ENCODE assay signal across 9 cellular contexts in the genomic region with DNA sequence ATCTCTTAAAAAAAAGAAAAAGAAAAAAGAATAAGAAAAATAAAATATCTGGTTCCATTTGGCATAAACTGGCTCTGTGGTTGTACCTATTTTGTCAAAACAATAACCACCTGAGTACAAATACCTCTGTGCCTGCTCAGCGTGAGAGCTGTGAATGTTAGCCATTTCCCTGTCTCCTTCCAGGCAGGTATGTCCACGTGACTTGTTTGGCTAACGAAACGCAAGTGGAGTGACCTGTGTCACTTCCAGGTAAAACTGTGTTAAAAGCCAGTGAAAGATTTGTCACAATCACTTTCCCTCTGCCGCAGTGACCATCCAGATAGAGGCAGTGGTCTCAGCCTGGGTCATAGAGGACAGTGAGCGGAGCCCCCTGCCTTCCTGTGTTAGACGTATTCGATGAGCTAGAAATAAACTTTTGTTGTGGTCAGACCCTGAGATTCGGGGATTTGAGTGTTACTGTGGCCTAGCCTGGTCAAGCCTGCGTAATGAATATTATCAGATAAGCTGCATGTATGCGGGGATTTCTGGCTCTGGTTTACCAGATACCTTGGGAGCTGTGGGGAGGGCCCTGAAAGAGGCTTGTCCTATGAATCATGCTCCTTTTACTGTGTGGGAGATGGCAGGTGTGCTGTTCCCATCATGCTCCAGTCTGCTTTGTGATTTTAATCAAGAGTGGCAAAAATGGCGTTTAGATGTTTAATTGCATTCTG. TPM values are rescaled to one million over a fixed set of nuclear protein-coding genes. Genes with fewer than 3 reads are reported as not detected.
A peak's percentile ranks its signal among the peaks of the same experiment; 100 is the strongest.
DNase-seq lines count a peak whose midpoint lies in the region; ATAC-seq and TF ChIP-seq lines count a peak whose summit lies in the region.
"Had no signal": no experiment of that assay in that cellular context is flagged by ENCODE, and none has a peak within 500 bp of the region (broad histone marks: within the 10 kb centered on the region; RNA-seq: fewer than 3 reads in every experiment).

No MANE protein-coding gene starts in this region.

- no peak overlapping the region for H3K27ac ChIP-seq in BLaER1
- no peak overlapping the region for H3K27ac ChIP-seq in HCT116 (ENCODE audit: low read depth, low read length)
- peak overlapping the region in 1 of 2 donors; percentile 66 for H3K27ac ChIP-seq in lung (ENCODE audit: low read depth in 1 of 2, low read length in 1 of 2)

- H3K4me2 ChIP-seq in BLaER1 (peak overlapping the region; percentile 20), HCT116 (ENCODE audit: low read length) (peak overlapping the region; percentile 1; the same call in 1 of the 2 replicates)

- H3K4me3 ChIP-seq in BLaER1 (no peak overlapping the region), HCT116 (replicated peaks in 1 of 2; ENCODE audit: low read depth in 1 of 2, low read length in 2 of 2) (no peak overlapping the region), lung (no peak overlapping the region)

- POLR2A ChIA-PET in HCT116 (lab: Charles Lee), result no interaction called here

- no peaks in the 10 kb centered on the region for H3K9me2 ChIP-seq in HCT116 (ENCODE audit: insufficient read depth)

- H3K36me3 ChIP-seq in BLaER1 (peaks cover 70% of the 10 kb centered on the region), HCT116 (ENCODE audit: control insufficient read depth in 1 of 2, insufficient read depth in 2 of 2, low read length in 2 of 2) (peaks cover 0 to 4% of the 10 kb centered on the region in 2 experiments; a peak in 2 of 4 replicates), lung (ENCODE audit: control insufficient read depth in 2 of 2, insufficient read depth in 2 of 2, low read length in 2 of 2) (no peaks in the 10 kb centered on the region)

- no peak for ATAC-seq in HCT116
- peak; percentile 16 for ATAC-seq in lung (ENCODE audit: insufficient read depth, low FRiP score)
- ATAC-seq in Right ventricle myocardium inferior, result no peak
- ATAC-seq in GM21786 (IDR thresholded peaks at IDR 0.05; ENCODE audit: unreplicated experiment), result no peak
- no peak for ATAC-seq in HG03135 (IDR thresholded peaks at IDR 0.05; ENCODE audit: unreplicated experiment)
- no peak for ATAC-seq in GM21423 (IDR thresholded peaks at IDR 0.05; ENCODE audit: unreplicated experiment)

- H3K27me3 ChIP-seq in BLaER1, result no peaks in the 10 kb centered on the region
- no peaks in the 10 kb centered on the region for H3K27me3 ChIP-seq in HCT116 (ENCODE audit: insufficient read depth, low read length)
- H3K27me3 ChIP-seq in lung (ENCODE audit: control insufficient read depth, insufficient read depth), result no peaks in the 10 kb centered on the region

- no peak for TF ChIP-seq RAD21 in HCT116 (IDR thresholded peaks at IDR 0.05; ENCODE audit: low read depth)

- H3K9me3 ChIP-seq in BLaER1 (no peaks in the 10 kb centered on the region; the same call in 1 of the 2 replicates), HCT116 (ENCODE audit: control insufficient read depth in 1 of 2, insufficient read depth in 1 of 2, low read depth in 1 of 2, low read length in 2 of 2) (no peaks in the 10 kb centered on the region), lung (ENCODE audit: control insufficient read depth in 2 of 2, insufficient read depth in 1 of 2, low read length in 1 of 2) (no peaks in the 10 kb centered on the region)

- H3K9ac ChIP-seq in BLaER1, result no peak overlapping the region
- H3K9ac ChIP-seq in HCT116 (ENCODE audit: low read length), result no peak overlapping the region

- no peak for TF ChIP-seq CTCF in HCT116 (IDR thresholded peaks at IDR 0.05 in 2 of 3, conservative IDR thresholded peaks at IDR 0.05 in 1 of 3; ENCODE audit: borderline replicate concordance in 1 of 3, insufficient read depth in 1 of 3, low read depth in 2 of 3, low read length in 2 of 3)
- no peak for TF ChIP-seq CTCF in lung (IDR thresholded peaks at IDR 0.05; ENCODE audit: control extremely low read depth, extremely low read depth)

- H4K20me1 ChIP-seq in BLaER1 (peaks cover 53% of the 10 kb centered on the region), HCT116 (ENCODE audit: insufficient read depth) (no peaks in the 10 kb centered on the region)

- H3K4me1 ChIP-seq in BLaER1, result peaks cover 50% of the 10 kb centered on the region
- H3K4me1 ChIP-seq in HCT116 (ENCODE audit: control insufficient read depth in 1 of 2, insufficient read depth in 2 of 2, low read length in 2 of 2), result peaks cover 19 to 43% of the 10 kb centered on the region in 2 experiments
- H3K4me1 ChIP-seq in lung (ENCODE audit: control insufficient read depth in 2 of 2, insufficient read depth in 2 of 2, low read length in 2 of 2), result peaks cover 8 to 10% of the 10 kb centered on the region in 2 donors

- H2AFZ ChIP-seq in HCT116 (ENCODE audit: low read depth, low read length, poor library complexity, severe bottlenecking), result no peak overlapping the region

- DNase-seq in HCT116 (ENCODE audit: low read depth, low spot score) (no peak), amniotic epithelial cell (ENCODE audit: low read depth) (peak; percentile 75), lung (ENCODE audit: low spot score) (peak; percentile 46), Right ventricle myocardium inferior (ENCODE audit: missing footprints) (no peak)
- DNase-seq: SIG-M5 had no signal

- 68 to 79% methylated on average over 12 of the region's 12 CpGs for WGBS in lung, 2 donors

- RAD21 ChIA-PET in HCT116 (lab: Charles Lee; ENCODE audit: low non-redundant PET in 1 of 2, low total read pairs in 2 of 2, uncharacterized antibody in 2 of 2, unreplicated experiment in 2 of 2), result no interaction called here

- no TSS peak for BruUV-seq in HCT116 (replicated peaks; lab: Mats Ljungman, UMichigan)

- no peak for TF ChIP-seq POLR2A in HCT116 (IDR thresholded peaks at IDR 0.05; ENCODE audit: borderline replicate concordance, extremely low read depth, insufficient read depth, insufficient read length)

- peaks cover 83% of the 10 kb centered on the region for H3K79me2 ChIP-seq in HCT116 (ENCODE audit: insufficient read depth, low read length)

- intact Hi-C loops in HCT116 (cut with micrococcal nuclease), result no loop called here
- intact Hi-C loops in Right ventricle myocardium inferior (cut with DNase I), result no loop called here

- CTCF ChIA-PET in HCT116 (lab: Charles Lee), result no interaction called here

TF ChIP-seq in HCT116, 20 proteins besides CTCF, POLR2A, EP300 and RAD21:
- TF ChIP-seq JUND (IDR thresholded peaks at IDR 0.05), result no peak
- no peak for TF ChIP-seq SP1 (IDR thresholded peaks at IDR 0.05; ENCODE audit: low read depth)

RNA-seq across cellular contexts. Expression of a gene that starts 3.7 kb away (rescaled TPM):
- total RNA-seq in HCT116 (2021; ENCODE audit: unreplicated experiment) (25.8 TPM), lung (10 to 100 TPM; 12.1 to 13.3 TPM), Right ventricle myocardium inferior (23.0 TPM)
- polyA plus RNA-seq in HCT116 (2012), result 7.1 and 11.4 TPM in 2 replicates
- polyA plus RNA-seq in lung, result 1 to 10 TPM; 4.9 to 8.4 TPM

Comparison
In these comparisons a context has a peak if more than half of its experiments do, and no peak if none do; other contexts are left out.
1. DNase-seq: peak in amniotic epithelial cell (single experiment) and lung (single experiment); none in HCT116 (single experiment) and Right ventricle myocardium inferior (single experiment).